Comparison of ENCODE assay signal across 1 cellular context in the genomic region with DNA sequence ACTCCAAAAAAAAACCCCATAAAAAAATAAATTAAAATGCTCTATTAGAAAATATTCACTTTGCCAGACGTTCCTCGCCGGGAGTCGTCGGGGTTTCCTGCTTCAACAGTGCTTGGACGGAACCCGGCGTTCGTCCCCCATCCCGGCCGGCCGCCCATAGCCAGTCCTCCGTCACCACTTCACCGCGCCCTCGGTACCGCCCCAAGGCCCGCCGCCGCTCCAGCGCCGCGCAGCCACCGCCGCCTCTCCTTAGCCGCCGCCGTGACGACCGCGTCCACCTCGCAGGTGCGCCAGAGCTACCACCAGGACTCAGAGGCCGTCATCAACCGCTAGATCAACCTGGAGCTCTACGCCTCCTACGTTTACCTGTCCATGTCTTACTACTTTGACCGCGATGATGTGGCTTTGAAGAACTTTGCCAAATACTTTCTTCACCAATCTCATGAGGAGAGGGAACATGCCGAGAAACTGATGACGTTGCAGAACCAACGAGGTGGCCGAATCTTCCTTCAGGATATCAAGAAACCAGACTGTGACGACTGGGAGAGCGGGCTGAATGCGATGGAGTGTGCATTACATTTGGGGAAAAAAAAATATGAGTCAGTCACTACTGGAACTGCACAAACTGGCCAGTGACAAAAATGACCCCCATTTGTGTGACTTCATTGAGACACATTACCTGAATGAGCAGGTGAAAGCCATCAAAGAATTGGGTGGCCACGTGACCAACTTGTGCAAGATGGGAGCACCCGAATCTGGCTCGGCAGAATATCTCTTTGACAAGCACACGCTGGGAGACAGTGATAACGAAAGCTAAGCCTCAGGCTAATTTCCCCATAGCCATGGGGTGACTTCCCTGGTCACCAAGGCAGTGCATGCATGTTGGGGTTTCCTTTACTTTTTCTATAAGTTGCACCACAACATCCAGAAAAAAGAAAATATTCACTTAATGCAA.
TF ChIP-seq lines count a peak whose summit lies in the region.
"Not testable (repeated sequence)": the region's sequence is repeated elsewhere in the genome, so short reads cannot be mapped to it uniquely, and the experiment has no call there.

No MANE protein-coding gene starts in this region.

TF ChIP-seq in K562, 482 proteins besides CTCF, POLR2A, EP300 and RAD21:
- TF ChIP-seq MAFK (IDR thresholded peaks at IDR 0.05; ENCODE audit: low read length) (peak; percentile 28; the same call in 1 of the 2 replicates), CBFA2T2 (conservative IDR thresholded peaks at IDR 0.05) (peak; percentile 66), TEAD4 (IDR thresholded peaks at IDR 0.05; ENCODE audit: low read length) (peak; percentile 49; the same call in 1 of the 2 replicates), C11orf30 (IDR thresholded peaks at IDR 0.05; ENCODE audit: low read depth) (0 out of 2 replicates have a peak, but pooled peaks have one; percentile 22), CBFA2T3 (IDR thresholded peaks at IDR 0.05) (peak; percentile 66), NCOR1 (IDR thresholded peaks at IDR 0.05) (peak; percentile 42; the same call in 1 of the 2 replicates), ZNF316 (IDR thresholded peaks at IDR 0.05) (peak; percentile 69), RAD51 (IDR thresholded peaks at IDR 0.05; ENCODE audit: borderline replicate concordance, low read depth) (peak; percentile 69; the same call in 1 of the 2 replicates), ARID1B (IDR thresholded peaks at IDR 0.05) (peak; percentile 65), BHLHE40 (IDR thresholded peaks at IDR 0.05; ENCODE audit: low read length) (0 out of 2 replicates have a peak, but pooled peaks have one; percentile 14), TAL1 (IDR thresholded peaks at IDR 0.05) (peak; percentile 63; the same call in 1 of the 2 replicates), DPF2 (IDR thresholded peaks at IDR 0.05) (0 out of 2 replicates have a peak, but pooled peaks have one; percentile 16), TRIM24 (IDR thresholded peaks at IDR 0.05) (peak in 1 of 2 experiments; percentile 33; a peak in 1 of 4 replicates), CEBPB (tag; IDR thresholded peaks at IDR 0.05) (peak; percentile 61), TCF3 (CRISPR knock-in tag; IDR thresholded peaks at IDR 0.05) (peak; percentile 76)
- TF ChIP-seq TEAD4 (CRISPR knock-in tag; IDR thresholded peaks at IDR 0.05; ENCODE audit: borderline replicate concordance), result not testable (repeated sequence)
- TF ChIP-seq, protein P1, sequence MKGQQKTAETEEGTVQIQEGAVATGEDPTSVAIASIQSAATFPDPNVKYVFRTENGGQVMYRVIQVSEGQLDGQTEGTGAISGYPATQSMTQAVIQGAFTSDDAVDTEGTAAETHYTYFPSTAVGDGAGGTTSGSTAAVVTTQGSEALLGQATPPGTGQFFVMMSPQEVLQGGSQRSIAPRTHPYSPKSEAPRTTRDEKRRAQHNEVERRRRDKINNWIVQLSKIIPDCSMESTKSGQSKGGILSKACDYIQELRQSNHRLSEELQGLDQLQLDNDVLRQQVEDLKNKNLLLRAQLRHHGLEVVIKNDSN (CRISPR knock-in tag; IDR thresholded peaks at IDR 0.05), result peak; percentile 67
- TF ChIP-seq, protein P2, sequence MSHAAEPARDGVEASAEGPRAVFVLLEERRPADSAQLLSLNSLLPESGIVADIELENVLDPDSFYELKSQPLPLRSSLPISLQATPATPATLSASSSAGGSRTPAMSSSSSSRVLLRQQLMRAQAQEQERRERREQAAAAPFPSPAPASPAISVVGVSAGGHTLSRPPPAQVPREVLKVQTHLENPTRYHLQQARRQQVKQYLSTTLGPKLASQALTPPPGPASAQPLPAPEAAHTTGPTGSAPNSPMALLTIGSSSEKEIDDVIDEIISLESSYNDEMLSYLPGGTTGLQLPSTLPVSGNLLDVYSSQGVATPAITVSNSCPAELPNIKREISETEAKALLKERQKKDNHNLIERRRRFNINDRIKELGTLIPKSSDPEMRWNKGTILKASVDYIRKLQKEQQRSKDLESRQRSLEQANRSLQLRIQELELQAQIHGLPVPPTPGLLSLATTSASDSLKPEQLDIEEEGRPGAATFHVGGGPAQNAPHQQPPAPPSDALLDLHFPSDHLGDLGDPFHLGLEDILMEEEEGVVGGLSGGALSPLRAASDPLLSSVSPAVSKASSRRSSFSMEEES (CRISPR knock-in tag; IDR thresholded peaks at IDR 0.05), result peak; percentile 74
- TF ChIP-seq, protein P3, sequence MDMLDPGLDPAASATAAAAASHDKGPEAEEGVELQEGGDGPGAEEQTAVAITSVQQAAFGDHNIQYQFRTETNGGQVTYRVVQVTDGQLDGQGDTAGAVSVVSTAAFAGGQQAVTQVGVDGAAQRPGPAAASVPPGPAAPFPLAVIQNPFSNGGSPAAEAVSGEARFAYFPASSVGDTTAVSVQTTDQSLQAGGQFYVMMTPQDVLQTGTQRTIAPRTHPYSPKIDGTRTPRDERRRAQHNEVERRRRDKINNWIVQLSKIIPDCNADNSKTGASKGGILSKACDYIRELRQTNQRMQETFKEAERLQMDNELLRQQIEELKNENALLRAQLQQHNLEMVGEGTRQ (CRISPR knock-in tag; IDR thresholded peaks at IDR 0.05), result peak; percentile 66
